Comparison of ENCODE assay signal across 19 cellular contexts in the genomic region with DNA sequence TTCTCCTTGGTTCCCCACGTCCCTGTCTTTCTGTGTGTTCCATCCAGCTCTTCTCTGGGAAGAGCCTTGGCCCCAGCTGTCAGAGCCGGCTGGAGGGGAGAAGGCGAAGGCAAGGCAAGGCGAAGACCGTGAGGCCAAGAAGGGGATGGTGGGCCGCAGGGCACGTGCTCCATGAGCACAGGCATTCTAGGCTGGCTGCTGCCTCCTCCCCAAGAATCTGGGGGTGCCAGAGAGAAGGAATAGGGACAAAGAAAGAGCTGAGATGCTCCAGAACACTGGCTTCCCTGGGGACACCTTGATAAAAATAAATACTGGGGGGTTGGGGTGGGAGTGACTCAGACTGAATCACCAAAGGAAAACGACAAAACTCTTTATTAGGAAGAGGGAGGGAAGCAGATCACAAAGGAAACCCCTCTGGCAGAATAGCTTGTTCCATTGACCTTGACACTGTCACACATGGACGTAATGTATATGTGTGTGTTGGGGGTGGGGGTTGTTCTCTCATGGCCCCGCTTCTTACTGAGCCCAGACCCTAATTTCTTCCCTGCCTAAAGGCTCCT. TPM values are rescaled to one million over a fixed set of nuclear protein-coding genes. Genes with fewer than 3 reads are reported as not detected.
DNase-seq lines count a peak whose midpoint lies in the region; ATAC-seq, FAIRE-seq and TF ChIP-seq lines count a peak whose summit lies in the region.
"Had no signal": no experiment of that assay in that cellular context is flagged by ENCODE, and none has a peak within 500 bp of the region (broad histone marks: within the 10 kb centered on the region; RNA-seq: fewer than 3 reads in every experiment).

No MANE protein-coding gene starts in this region.

- CTCF ChIA-PET in IMR-90 (lab: Yijun Ruan, JAX), result interaction anchor here (1.4 kb wide), 1 partner anchor 26 kb away, joined by 3 read pairs; no protein-coding TSS in a partner anchor

- no peaks in the 10 kb centered on the region for H3K36me3 ChIP-seq in IMR-90 (ENCODE audit: control insufficient read depth, insufficient read depth, low read length)
- H3K36me3 ChIP-seq in astrocyte (ENCODE audit: insufficient read depth, low read length), result no peaks in the 10 kb centered on the region
- H3K36me3 ChIP-seq: gastrocnemius medialis had no signal

- H3K27me3 ChIP-seq in IMR-90 (ENCODE audit: control insufficient read depth, insufficient read depth, low read length) (no peaks in the 10 kb centered on the region), astrocyte (ENCODE audit: insufficient read depth, low read length) (no peaks in the 10 kb centered on the region)
- H3K27me3 ChIP-seq: ascending aorta, gastrocnemius medialis, tibial nerve had no signal

- BruUV-seq in IMR-90 (replicated peaks; lab: Mats Ljungman, UMichigan), result no TSS peak

- peaks cover 16% of the 10 kb centered on the region for H3K9me1 ChIP-seq in IMR-90 (ENCODE audit: insufficient read depth, low read length)

- intact Hi-C loops in IMR-90 (cut with micrococcal nuclease), result no loop called here

- peak overlapping the region; percentile 34 for H3K14ac ChIP-seq in IMR-90 (replicated peaks; ENCODE audit: low read depth, low read length)

- H3K4me3 ChIP-seq in IMR-90 (ENCODE audit: insufficient read depth, low read depth, low read length) (no peak overlapping the region), astrocyte (ENCODE audit: insufficient read depth, low read depth, low read length) (no peak overlapping the region), fibroblast of pulmonary artery (replicated peaks; ENCODE audit: low read depth, low read length) (no peak overlapping the region)
- H3K4me3 ChIP-seq: ascending aorta, gastrocnemius medialis, left ventricle myocardium inferior, tibial nerve had no signal

- H4K20me1 ChIP-seq in IMR-90 (ENCODE audit: insufficient read depth, low read length) (no peaks in the 10 kb centered on the region), astrocyte (ENCODE audit: insufficient read depth, low read length) (no peaks in the 10 kb centered on the region)

- H2AK9ac ChIP-seq in IMR-90 (replicated peaks; ENCODE audit: low read depth, low read length, poor library complexity), result peak overlapping the region; percentile 44

- peak overlapping the region; percentile 12; the same call in 1 of the 2 replicates for H4K91ac ChIP-seq in IMR-90 (ENCODE audit: insufficient read depth, low read depth, low read length)

- no peak overlapping the region for H4K5ac ChIP-seq in IMR-90 (ENCODE audit: low read depth, low read length)

- peaks cover 37% of the 10 kb centered on the region for H3K36me3 Mint-ChIP-seq in astrocyte (ENCODE audit: low read depth, unreplicated experiment)
- H3K36me3 Mint-ChIP-seq in type B pancreatic cell, result peaks cover 25% of the 10 kb centered on the region
- H3K36me3 Mint-ChIP-seq: CD4-positive, CD25-positive, alpha-beta regulatory T cell had no signal

- H3K27me3 Mint-ChIP-seq in astrocyte (ENCODE audit: low read depth, unreplicated experiment) (peaks cover 36% of the 10 kb centered on the region), type B pancreatic cell (no peaks in the 10 kb centered on the region)
- H3K27me3 Mint-ChIP-seq: CD4-positive, CD25-positive, alpha-beta regulatory T cell; IgD-negative memory B cell; stimulated activated memory B cell treated with anti-CD40 and anti-IgM and Interleukin-4, amounts not matched to agents 10 μg/mL and 1 μg/mL and 100 μg/mL, for 72 hours had no signal

- DNase-seq in IMR-90, result peak; percentile 57
- peak; percentile 28 for DNase-seq in astrocyte (ENCODE audit: low read depth)
- peak; percentile 48 for DNase-seq in fibroblast of pulmonary artery (ENCODE audit: low read depth)
- no peak for DNase-seq in type B pancreatic cell (ENCODE audit: extremely low spot score, unreplicated experiment)
- no peak for DNase-seq in HPDE6-E6E7 (ENCODE audit: extremely low spot score)
- no peak for DNase-seq in GDM1 (lab: John Stamatoyannopoulos, UW)
- no peak for DNase-seq in NCI-H1694 treated with DMSO at 0.1 percent for 48 hours (lab: John Stamatoyannopoulos, UW)
- DNase-seq: activated gamma-delta T cell; CD4-positive, CD25-positive, alpha-beta regulatory T cell; DMS79; gastrocnemius medialis; left ventricle myocardium inferior; NCI-H1092 treated with DMSO at 0.1 percent for 48 hours; NCI-H82; stimulated activated CD4-positive, alpha-beta T cell treated with anti-CD3 and anti-CD28 coated beads, Interleukin-12 subunit alpha, Interleukin-12 subunit beta, amount 100 ng/mL, for 4 hours had no signal

- H3K4me1 ChIP-seq in IMR-90 (ENCODE audit: control insufficient read depth, insufficient read depth, low read length), result peaks cover 15% of the 10 kb centered on the region
- H3K4me1 ChIP-seq in astrocyte (ENCODE audit: insufficient read depth, low read length), result peaks cover 18% of the 10 kb centered on the region
- H3K4me1 ChIP-seq: ascending aorta had no signal

- peak; percentile 62 for FAIRE-seq in astrocyte (lab: Jason Lieb, UNC)

- 92% methylated on average over 2 of the region's 10 CpGs; no CpG with 5 or more reads in 1 of the 2 experiments for WGBS in IMR-90 (ENCODE audit: extremely low coverage in 2 of 2, insufficient read length in 1 of 2), 2 experiments

- no peak overlapping the region for H3K56ac ChIP-seq in IMR-90 (ENCODE audit: extremely low read depth, insufficient read depth, low read length)

- no peaks in the 10 kb centered on the region for H3K79me2 ChIP-seq in astrocyte (ENCODE audit: insufficient read depth, low read length)

- peak overlapping the region; percentile 60 for H2BK120ac ChIP-seq in IMR-90 (ENCODE audit: low read depth, low read length)

- H3K9me3 Mint-ChIP-seq in astrocyte (ENCODE audit: unreplicated experiment), result peaks cover 12% of the 10 kb centered on the region
- H3K9me3 Mint-ChIP-seq in type B pancreatic cell, result no peaks in the 10 kb centered on the region
- H3K9me3 Mint-ChIP-seq: CD4-positive, CD25-positive, alpha-beta regulatory T cell had no signal

- TF ChIP-seq RAD21 in IMR-90 (IDR thresholded peaks at IDR 0.05; ENCODE audit: low read length), result no peak

- H3K9ac ChIP-seq in IMR-90 (ENCODE audit: low read depth, low read length) (no peak overlapping the region), astrocyte (ENCODE audit: low read length) (peak overlapping the region; percentile 12)

- H3K27ac Mint-ChIP-seq in astrocyte (ENCODE audit: unreplicated experiment) (no peak overlapping the region), type B pancreatic cell (peak overlapping the region; percentile 59)
- H3K27ac Mint-ChIP-seq: CD4-positive, CD25-positive, alpha-beta regulatory T cell; IgD-negative memory B cell; stimulated activated memory B cell treated with anti-CD40 and anti-IgM and Interleukin-4, amounts not matched to agents 10 μg/mL and 1 μg/mL and 100 μg/mL, for 72 hours had no signal

- dilution Hi-C loops in IMR-90 (cut with HindIII; ENCODE audit: low sequenced_read_pairs, unreplicated experiment), result no loop called here

- TF ChIP-seq CTCF in IMR-90 (conservative IDR thresholded peaks at IDR 0.05; ENCODE audit: low read depth, low read length), result no peak
- TF ChIP-seq CTCF in astrocyte (IDR thresholded peaks at IDR 0.05; ENCODE audit: insufficient read depth, low read depth, low read length), result no peak
- no peak for TF ChIP-seq CTCF in fibroblast of pulmonary artery (IDR thresholded peaks at IDR 0.05; ENCODE audit: low read length, missing control alignments)
- no peak for TF ChIP-seq CTCF in type B pancreatic cell (conservative IDR thresholded peaks at IDR 0.05)

- H3K79me1 ChIP-seq in IMR-90 (ENCODE audit: low read depth in 1 of 2, low read length in 2 of 2), result no peaks in the 10 kb centered on the region

- peak; percentile 61 for ATAC-seq in IMR-90 (ENCODE audit: low read depth)
- ATAC-seq: gastrocnemius medialis; stimulated activated memory B cell treated with anti-CD40 and anti-IgM and Interleukin-4, amounts not matched to agents 10 μg/mL and 1 μg/mL and 100 μg/mL, for 72 hours had no signal

- H3K4ac ChIP-seq in IMR-90 (ENCODE audit: low read depth, low read length), result peak overlapping the region; percentile 37

- no peak overlapping the region for H3K4me2 ChIP-seq in IMR-90 (ENCODE audit: low read depth, low read length)
- H3K4me2 ChIP-seq in astrocyte (ENCODE audit: low read length), result peak overlapping the region; percentile 63

- H4K8ac ChIP-seq in IMR-90 (ENCODE audit: low read depth in 2 of 2, low read length in 2 of 2), result peak overlapping the region in 1 of 2 experiments; percentile 8; a peak in 1 of 4 replicates

- H2AFZ ChIP-seq in IMR-90 (replicated peaks; ENCODE audit: low read length, poor library complexity), result peak overlapping the region; percentile 39
- no peak overlapping the region for H2AFZ ChIP-seq in astrocyte (ENCODE audit: low read depth, low read length)

- TF ChIP-seq POLR2A in IMR-90 (IDR thresholded peaks at IDR 0.05; ENCODE audit: low read depth, low read length), result no peak

- H3K18ac ChIP-seq in IMR-90 (ENCODE audit: low read depth, low read length), result no peak overlapping the region

- H3K4me3 Mint-ChIP-seq in astrocyte (ENCODE audit: unreplicated experiment) (no peak overlapping the region), type B pancreatic cell (no peak overlapping the region)
- H3K4me3 Mint-ChIP-seq: CD4-positive, CD25-positive, alpha-beta regulatory T cell; IgD-negative memory B cell; stimulated activated memory B cell treated with anti-CD40 and anti-IgM and Interleukin-4, amounts not matched to agents 10 μg/mL and 1 μg/mL and 100 μg/mL, for 72 hours had no signal

- H2AK5ac ChIP-seq in IMR-90 (ENCODE audit: low read depth, low read length), result peak overlapping the region; percentile 85

- peak overlapping the region; percentile 53; the same call in 1 of the 3 replicates for H2BK15ac ChIP-seq in IMR-90 (ENCODE audit: low read depth, low read length)

- H3K9me3 ChIP-seq in IMR-90 (ENCODE audit: control insufficient read depth, insufficient read depth, low read length), result 0 out of 2 replicates have a peak, but pooled peaks cover 2% of the 10 kb centered on the region
- H3K9me3 ChIP-seq in astrocyte (ENCODE audit: insufficient read depth, low read depth, low read length), result peaks cover 8% of the 10 kb centered on the region
- H3K9me3 ChIP-seq: ascending aorta, gastrocnemius medialis, left ventricle myocardium inferior, tibial nerve had no signal

- in situ Hi-C loops in IMR-90 (cut with MboI; ENCODE audit: low sequenced_read_pairs), result no loop called here

- 0 out of 2 replicates have a peak overlapping the region, but pooled peaks have one; percentile 37 for H3K23ac ChIP-seq in IMR-90 (ENCODE audit: low read depth, low read length)

- H3K4me1 Mint-ChIP-seq in astrocyte (ENCODE audit: low read depth, unreplicated experiment), result peaks cover 1% of the 10 kb centered on the region
- H3K4me1 Mint-ChIP-seq in type B pancreatic cell (ENCODE audit: unreplicated experiment), result peaks cover 2% of the 10 kb centered on the region

- POLR2A ChIA-PET in IMR-90 (lab: Charles Lee; ENCODE audit: unreplicated experiment), result interaction anchor here (0.8 kb wide), 1 partner anchor 17 kb away, joined by 3 read pairs; no protein-coding TSS in a partner anchor

- peak overlapping the region; percentile 46; the same call in 1 of the 2 replicates for H2BK20ac ChIP-seq in IMR-90 (ENCODE audit: low read depth, low read length)

- H2BK5ac ChIP-seq in IMR-90 (ENCODE audit: low read depth, low read length, poor library complexity, severe bottlenecking), result no peak overlapping the region

- H3K27ac ChIP-seq in IMR-90 (ENCODE audit: insufficient read depth, low read length) (no peak overlapping the region), astrocyte (ENCODE audit: low read depth, low read length) (peak overlapping the region; percentile 24)
- H3K27ac ChIP-seq: ascending aorta, gastrocnemius medialis, left ventricle myocardium inferior, tibial nerve had no signal

RNA-seq across cellular contexts. Expression of gene NECTIN1, which starts 52.5 kb away (rescaled TPM):
- 1.7 and 2.3 TPM in 2 replicates for total RNA-seq in IMR-90 (2012; rRNA removed)
- polyA plus RNA-seq in IMR-90 (2012; rRNA removed), result 3.0 and 4.2 TPM in 2 replicates
- 2.8 and 3.4 TPM in 2 replicates for polyA plus RNA-seq in IMR-90 (2012; cell fraction: cytosol; rRNA removed)
- polyA plus RNA-seq in IMR-90 (2012; cell fraction: nucleus; rRNA removed; ENCODE audit: low replicate concordance), result 2.2 and 3.3 TPM in 2 replicates
- total RNA-seq in astrocyte, result 16.9 and 17.7 TPM in 2 replicates
- total RNA-seq in type B pancreatic cell (ENCODE audit: low replicate concordance), result 62.9 and 128 TPM in 2 replicates

Comparison
In these comparisons a context has a peak if more than half of its experiments do, and no peak if none do; other contexts are left out.
1. DNase-seq: peak in IMR-90 (single experiment), astrocyte (single experiment) and fibroblast of pulmonary artery (single experiment); none in type B pancreatic cell (single experiment), HPDE6-E6E7 (single experiment), GDM1 (single experiment) and NCI-H1694 treated with DMSO at 0.1 percent for 48 hours (single experiment).